Comparison of ENCODE assay signal across 15 cellular contexts in the genomic region with DNA sequence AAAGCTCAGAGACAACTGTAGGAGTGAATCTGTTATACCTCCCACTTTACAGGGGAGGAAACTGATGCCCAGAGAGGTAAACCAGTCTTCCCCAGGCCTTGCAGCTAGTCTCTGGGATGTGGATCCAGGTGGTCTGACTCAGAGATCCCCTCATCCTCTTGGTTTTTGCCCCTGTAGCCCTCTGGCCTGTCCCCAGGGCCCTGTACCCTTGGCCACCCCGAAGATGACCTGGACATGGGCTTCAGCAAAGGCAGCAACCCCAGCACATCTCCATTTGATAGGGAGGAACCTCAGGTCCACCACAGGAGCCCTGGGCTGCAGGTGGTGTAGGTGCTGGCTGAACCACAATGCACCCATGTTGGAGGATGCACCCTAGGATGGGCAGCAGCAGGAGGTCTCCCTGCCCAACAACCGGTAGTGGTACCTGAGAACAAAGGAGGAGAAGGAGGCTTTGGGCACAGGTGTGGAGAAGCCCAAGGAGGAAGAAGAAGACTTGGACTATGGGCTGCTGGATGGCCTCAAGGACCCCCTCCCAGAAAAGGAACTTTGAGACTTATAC. TPM values are rescaled to one million over a fixed set of nuclear protein-coding genes. Genes with fewer than 3 reads are reported as not detected.
DNase-seq lines count a peak whose midpoint lies in the region; TF ChIP-seq lines count a peak whose summit lies in the region.
"Not testable (repeated sequence)": the region's sequence is repeated elsewhere in the genome, so short reads cannot be mapped to it uniquely, and the experiment has no call there.
"Had no signal": no experiment of that assay in that cellular context is flagged by ENCODE, and none has a peak within 500 bp of the region (broad histone marks: within the 10 kb centered on the region; RNA-seq: fewer than 3 reads in every experiment).

No MANE protein-coding gene starts in this region.

- not testable (repeated sequence) for H3K4me1 ChIP-seq in right atrium auricular region; mesendoderm (ENCODE audit: control insufficient read depth, low read depth, low read length)

- H3K79me1 ChIP-seq in mesendoderm (ENCODE audit: low read length): not testable (repeated sequence)

- DNase-seq in activated CD8-positive, alpha-beta memory T cell treated with anti-CD3 and anti-CD28 coated beads for 24 hours: peak; percentile 52
- peak; percentile 45 for DNase-seq in ecto neural progenitor cell (ENCODE audit: low spot score)
- peak; percentile 58 for DNase-seq in right atrium auricular region (ENCODE audit: low spot score)
- not testable (repeated sequence) for DNase-seq in mesendoderm
- DNase-seq in posterior vena cava (ENCODE audit: low spot score): peak; percentile 81
- peak; percentile 43 for DNase-seq in ureter (ENCODE audit: low spot score)

- not testable (repeated sequence) for H3K23ac ChIP-seq in mesendoderm (ENCODE audit: low read length)

- intact Hi-C loops in posterior vena cava (cut with DNase I): not testable (repeated sequence)

- not testable (repeated sequence) for H3K36me3 ChIP-seq in right atrium auricular region; mesendoderm (ENCODE audit: control insufficient read depth, insufficient read depth, low read length)

- not testable (repeated sequence) for H3K4me3 ChIP-seq in right atrium auricular region
- peak overlapping the region; percentile 24 for H3K4me3 ChIP-seq in mesendoderm (ENCODE audit: low read length)

- H3K79me2 ChIP-seq in mesendoderm (ENCODE audit: control insufficient read depth, insufficient read depth, low read length): not testable (repeated sequence)

- not testable (repeated sequence) for TF ChIP-seq CTCF in right atrium auricular region (IDR thresholded peaks at IDR 0.05)

- no CpG with 5 or more reads among the region's 2 CpGs for WGBS in mesendoderm (ENCODE audit: extremely low coverage, insufficient coverage, low lambda C conversion rate)

- H3K18ac ChIP-seq in mesendoderm (ENCODE audit: low read length): not testable (repeated sequence)

- not testable (repeated sequence) for H3K4ac ChIP-seq in mesendoderm (ENCODE audit: low read depth, low read length)

- H4K5ac ChIP-seq in mesendoderm (ENCODE audit: low read length): not testable (repeated sequence)

- not testable (repeated sequence) for H3K27me3 ChIP-seq in right atrium auricular region; mesendoderm (ENCODE audit: insufficient read depth, low read length, poor library complexity)

- H3K9me3 ChIP-seq in right atrium auricular region: not testable (repeated sequence)

- H2BK5ac ChIP-seq in mesendoderm (ENCODE audit: low read length): not testable (repeated sequence)

- H2BK15ac ChIP-seq in mesendoderm (replicated peaks; ENCODE audit: low read depth): not testable (repeated sequence)

- not testable (repeated sequence) for H4K8ac ChIP-seq in mesendoderm (ENCODE audit: low read depth, low read length)

- not testable (repeated sequence) for H2AK5ac ChIP-seq in mesendoderm (ENCODE audit: low read length)

- not testable (repeated sequence) for H2BK120ac ChIP-seq in mesendoderm (ENCODE audit: low read depth, low read length)

- H3K27ac ChIP-seq in right atrium auricular region; mesendoderm (ENCODE audit: low read depth, low read length): not testable (repeated sequence)

- not testable (repeated sequence) for H3K9ac ChIP-seq in mesendoderm (ENCODE audit: low read length)

- not testable (repeated sequence) for H3K4me2 ChIP-seq in mesendoderm (ENCODE audit: low read length)

- not testable (repeated sequence) for H3K56ac ChIP-seq in mesendoderm (ENCODE audit: low read length)

RNA-seq across cellular contexts. Expression of a gene that starts 26.3 kb away (rescaled TPM):
- not detected for total RNA-seq in right atrium auricular region
- polyA plus RNA-seq in mesendoderm (2013, experiment 1 of 2): not detected
- not detected for polyA plus RNA-seq in mesendoderm (2013, experiment 2 of 2)
- total RNA-seq in posterior vena cava: not detected
- total RNA-seq in ureter: not detected
- total RNA-seq: A172; A673; Calu3; CD4-positive, alpha-beta memory T cell; Daoy; G401; GM23338; HFFc6 had no signal
- polyA plus RNA-seq: BJ; CD4-positive, alpha-beta memory T cell; GM23338 had no signal
